In the genomic region with DNA sequence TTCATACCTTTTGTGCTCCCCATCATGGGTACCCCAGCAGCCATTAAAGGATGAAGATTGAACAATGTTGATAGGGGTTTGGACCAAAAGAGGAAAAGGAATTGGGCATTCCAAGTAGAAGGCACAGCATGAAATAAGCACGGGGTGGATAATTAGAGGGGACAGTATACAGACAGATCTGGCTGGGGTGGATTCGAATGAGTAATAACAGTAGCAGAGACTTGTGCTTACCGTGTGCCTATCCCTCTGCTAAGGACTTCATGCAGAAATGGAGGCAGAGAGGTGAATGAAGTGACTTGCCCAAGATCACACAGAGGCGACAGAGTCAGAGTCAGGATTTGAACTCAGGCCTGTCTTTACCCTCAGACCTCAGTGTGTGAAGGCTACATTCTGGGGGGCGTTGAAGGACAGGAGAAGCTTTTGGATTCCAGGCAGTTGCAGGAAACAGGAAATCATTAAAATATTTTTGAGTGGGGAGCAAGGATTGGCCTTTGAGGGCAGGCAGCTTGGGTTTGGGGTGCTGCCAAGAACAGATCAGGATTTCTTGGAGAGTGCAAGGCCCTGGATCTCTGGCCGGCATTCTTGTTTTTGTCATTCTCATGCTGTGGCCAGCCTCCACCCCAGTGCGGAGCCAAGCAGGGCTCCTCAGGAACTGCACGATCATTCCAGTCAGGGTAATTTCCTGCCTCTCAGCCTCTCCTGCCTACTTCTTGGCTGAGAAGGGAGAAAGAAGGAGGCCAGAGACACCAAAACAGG, we compare ENCODE assay signal across 9 cellular contexts. TPM values are rescaled to one million over a fixed set of nuclear protein-coding genes. Genes with fewer than 3 reads are reported as not detected.
DNase-seq lines count a peak whose midpoint lies in the region; ATAC-seq and TF ChIP-seq lines count a peak whose summit lies in the region.
"Had no signal": no experiment of that assay in that cellular context is flagged by ENCODE, and none has a peak within 500 bp of the region (broad histone marks: within the 10 kb centered on the region; RNA-seq: fewer than 3 reads in every experiment).

No MANE protein-coding gene starts in this region.

- no peak overlapping the region for H3K27ac Mint-ChIP-seq in MCF 10A (ENCODE audit: low read depth, unreplicated experiment)

- TF ChIP-seq CTCF in MCF 10A (IDR thresholded peaks at IDR 0.05; ENCODE audit: unreplicated experiment) = no peak

- ATAC-seq in GM18870 (IDR thresholded peaks at IDR 0.05; ENCODE audit: unreplicated experiment) = no peak
- no peak for ATAC-seq in GM21528 (IDR thresholded peaks at IDR 0.05; ENCODE audit: low FRiP score, unreplicated experiment)
- no peak for ATAC-seq in GM18502 (IDR thresholded peaks at IDR 0.05; ENCODE audit: poor library complexity, unreplicated experiment)

- CTCF ChIA-PET in MCF 10A (lab: Yijun Ruan, JAX) = interaction anchor here (0.6 kb wide), 1 partner anchor 24 kb away, joined by 3 read pairs; no protein-coding TSS in a partner anchor

- POLR2A ChIA-PET in MCF 10A (lab: Yijun Ruan, JAX) = interaction anchor here (0.6 kb wide), 1 partner anchor 30 kb away, joined by 3 read pairs; a partner anchor contains a TSS

- no peaks in the 10 kb centered on the region for H3K4me1 Mint-ChIP-seq in MCF 10A (ENCODE audit: insufficient read depth, unreplicated experiment)

- intact Hi-C loops in MCF 10A (cut with micrococcal nuclease) = no loop called here

- H3K36me3 Mint-ChIP-seq in MCF 10A (ENCODE audit: insufficient read depth, unreplicated experiment) = peaks cover 76% of the 10 kb centered on the region

- no peak overlapping the region for H3K4me3 Mint-ChIP-seq in MCF 10A (ENCODE audit: unreplicated experiment)

- DNase-seq in HCEC 1CT (peak; percentile 93), MCF 10A (ENCODE audit: unreplicated experiment) (peak; percentile 47), iris pigment epithelial cell (ENCODE audit: low read depth) (peak; percentile 93), smooth muscle cell of the brain vasculature (ENCODE audit: low read depth, low spot score) (peak; percentile 57), NCI-H774 (lab: John Stamatoyannopoulos, UW) (no peak)
- DNase-seq: T-helper 9 cell had no signal

- BruUV-seq in MCF 10A (replicated peaks; lab: Mats Ljungman, UMichigan) = no TSS peak

- H3K27me3 Mint-ChIP-seq in MCF 10A (ENCODE audit: insufficient read depth, unreplicated experiment) = no peaks in the 10 kb centered on the region

- no peaks in the 10 kb centered on the region for H3K9me3 Mint-ChIP-seq in MCF 10A (ENCODE audit: unreplicated experiment)

RNA-seq across cellular contexts. Expression of a gene that starts 18.7 kb away (rescaled TPM):
- 47.0 and 48.5 TPM in 2 replicates for total RNA-seq in MCF 10A (2022)

RNA-seq across cellular contexts. Expression of a gene that starts 19.0 kb away (rescaled TPM):
- 24.3 and 31.7 TPM in 2 replicates for total RNA-seq in MCF 10A (2022)

RNA-seq across cellular contexts. Expression of a gene that starts 30.0 kb away (rescaled TPM):
- 65.4 and 94.2 TPM in 2 replicates for total RNA-seq in MCF 10A (2022)

RNA-seq across cellular contexts. Expression of a gene that starts 34.4 kb away (rescaled TPM):
- total RNA-seq in MCF 10A (2022) = 83.7 and 98.4 TPM in 2 replicates

RNA-seq across cellular contexts. Expression of a gene that starts 36.4 kb away (rescaled TPM):
- not detected in 2 replicates for total RNA-seq in MCF 10A (2022)
